In the genomic region with DNA sequence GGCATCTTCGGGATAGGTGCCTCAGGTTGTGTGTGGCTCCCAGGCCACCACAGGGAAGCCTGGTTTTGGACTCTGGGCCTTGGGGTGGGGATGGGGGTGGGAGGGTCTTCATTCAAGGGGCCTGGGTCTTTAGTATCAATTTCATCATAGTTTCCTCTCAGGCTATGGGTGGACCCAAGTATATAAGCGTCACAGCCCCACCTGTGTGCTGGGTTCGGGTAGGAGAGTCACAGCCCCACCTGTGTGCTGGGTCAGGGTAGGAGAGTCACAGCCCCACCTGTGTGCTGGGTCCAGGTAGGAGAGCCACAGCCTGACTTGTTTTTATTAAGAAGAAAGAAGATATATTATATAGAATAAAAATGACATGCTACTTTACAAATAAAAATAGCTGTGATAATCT, we compare ENCODE assay signal across 30 cellular contexts.
"Had no signal": no experiment of that assay in that cellular context is flagged by ENCODE, and none has a peak within 500 bp of the region (broad histone marks: within the 10 kb centered on the region; RNA-seq: fewer than 3 reads in every experiment).

No MANE protein-coding gene starts in this region.

- H3K36me3 ChIP-seq: adrenal gland, colonic mucosa, WERI-Rb-1 had no signal

- H3K9me3 ChIP-seq: adrenal gland, body of pancreas, colonic mucosa had no signal

- H3K4me1 Mint-ChIP-seq: activated B cell treated with CpG ODN at 0.5 μM for 24 hours; activated naive CD4-positive, alpha-beta T cell treated with anti-CD3 and anti-CD28 coated beads, Interleukin-2, amount 50 U/mL, for 24 hours; activated naive CD8-positive, alpha-beta T cell treated with anti-CD3 and anti-CD28 coated beads for 36 hours; activated naive CD8-positive, alpha-beta T cell treated with anti-CD3 and anti-CD28 coated beads, Interleukin-2, amount 50 U/mL, for 24 hours; endodermal cell; T-helper 17 cell had no signal

- H3K4me1 ChIP-seq: adrenal gland, body of pancreas, colonic mucosa had no signal

- H3K27me3 ChIP-seq: adrenal gland, body of pancreas, colonic mucosa had no signal

- H3K4me3 Mint-ChIP-seq: activated B cell treated with CpG ODN at 0.5 μM for 24 hours; activated CD8-positive, alpha-beta T cell treated with anti-CD3 and anti-CD28 coated beads for 36 hours; activated naive CD4-positive, alpha-beta T cell treated with anti-CD3 and anti-CD28 coated beads for 36 hours; activated naive CD4-positive, alpha-beta T cell treated with anti-CD3 and anti-CD28 coated beads, Interleukin-2, amount 50 U/mL, for 24 hours; activated naive CD8-positive, alpha-beta T cell treated with anti-CD3 and anti-CD28 coated beads for 36 hours; activated naive CD8-positive, alpha-beta T cell treated with anti-CD3 and anti-CD28 coated beads, Interleukin-2, amount 50 U/mL, for 24 hours; activated T-helper 1 cell treated with anti-CD3 and anti-CD28 coated beads, Interleukin-12 subunit alpha, Interleukin-12 subunit beta, Interleukin-2, Interleukin-4 antibody, amounts not matched to agents 30 ng/mL and 10 ng/mL and 1 ng/mL, durations not matched to agents 14 hours and 24 hours and 36 hours; endodermal cell; T-helper 17 cell; T-helper 2 cell treated with Interferon-gamma antibody and Interleukin-4, amounts not matched to agents 5 μg/mL and 100 μg/mL, for 36 hours had no signal

- H3K36me3 Mint-ChIP-seq: activated naive CD4-positive, alpha-beta T cell treated with anti-CD3 and anti-CD28 coated beads, Interleukin-2, amount 50 U/mL, for 24 hours; activated naive CD8-positive, alpha-beta T cell treated with anti-CD3 and anti-CD28 coated beads for 36 hours had no signal

- H3K27ac Mint-ChIP-seq: activated B cell treated with CpG ODN at 0.5 μM for 24 hours; activated CD8-positive, alpha-beta T cell treated with anti-CD3 and anti-CD28 coated beads for 36 hours; activated naive CD4-positive, alpha-beta T cell treated with anti-CD3 and anti-CD28 coated beads for 36 hours; activated naive CD4-positive, alpha-beta T cell treated with anti-CD3 and anti-CD28 coated beads, Interleukin-2, amount 50 U/mL, for 24 hours; activated naive CD8-positive, alpha-beta T cell treated with anti-CD3 and anti-CD28 coated beads for 36 hours; activated naive CD8-positive, alpha-beta T cell treated with anti-CD3 and anti-CD28 coated beads, Interleukin-2, amount 50 U/mL, for 24 hours; activated T-helper 1 cell treated with anti-CD3 and anti-CD28 coated beads, Interleukin-12 subunit alpha, Interleukin-12 subunit beta, Interleukin-2, Interleukin-4 antibody, amounts not matched to agents 30 ng/mL and 10 ng/mL and 1 ng/mL, durations not matched to agents 14 hours and 24 hours and 36 hours; activated T-helper 2 cell treated with anti-CD3 and anti-CD28 coated beads, Interferon-gamma antibody, Interleukin-2, Interleukin-4, amounts not matched to agents 10 μg/mL and 5 μg/mL and 100 μg/mL, durations not matched to agents 14 hours and 24 hours and 36 hours; endodermal cell; T-helper 17 cell; T-helper 2 cell treated with Interferon-gamma antibody and Interleukin-4, amounts not matched to agents 5 μg/mL and 100 μg/mL, for 36 hours had no signal

- H3K9me3 Mint-ChIP-seq: activated T-helper 1 cell treated with anti-CD3 and anti-CD28 coated beads, Interleukin-12 subunit alpha, Interleukin-12 subunit beta, Interleukin-2, Interleukin-4 antibody, amounts not matched to agents 30 ng/mL and 10 ng/mL and 1 ng/mL, durations not matched to agents 14 hours and 24 hours and 36 hours; activated T-helper 2 cell treated with anti-CD3 and anti-CD28 coated beads, Interferon-gamma antibody, Interleukin-2, Interleukin-4, amounts not matched to agents 10 μg/mL and 5 μg/mL and 100 μg/mL, durations not matched to agents 14 hours and 24 hours and 36 hours; endodermal cell; T-helper 2 cell treated with Interferon-gamma antibody and Interleukin-4, amounts not matched to agents 5 μg/mL and 100 μg/mL, for 36 hours had no signal

- ATAC-seq: activated CD4-positive, CD25-positive, alpha-beta regulatory T cell treated with anti-CD3 and anti-CD28 coated beads, Interleukin-2, amount 50 U/mL, for 24 hours; activated CD8-positive, alpha-beta T cell treated with anti-CD3 and anti-CD28 coated beads for 36 hours; body of pancreas; esophagus mucosa; T-helper 17 cell had no signal

- H3K4me3 ChIP-seq: adrenal gland, body of pancreas, colonic mucosa had no signal

- FAIRE-seq: frontal cortex had no signal

- H3K27ac ChIP-seq: adrenal gland, body of pancreas, colonic mucosa, WERI-Rb-1 had no signal

- DNase-seq: activated B cell treated with CpG ODN at 0.5 μM for 24 hours; activated CD4-positive, alpha-beta T cell treated with anti-CD3 and anti-CD28 coated beads for 48 hours; activated CD4-positive, alpha-beta T cell treated with anti-CD3 and anti-CD28 coated beads, Interleukin-2, amount 50 U/mL, for 1 hour; activated CD4-positive, alpha-beta T cell treated with anti-CD3 and anti-CD28 coated beads, Interleukin-2, amount 50 U/mL, for 48 hours; activated CD8-positive, alpha-beta T cell treated with anti-CD3 and anti-CD28 coated beads for 36 hours; activated effector memory CD4-positive, alpha-beta T cell treated with anti-CD3 and anti-CD28 coated beads, Interleukin-2, amount 50 U/mL, for 16 hours; activated naive CD4-positive, alpha-beta T cell treated with anti-CD3 and anti-CD28 coated beads for 36 hours; activated naive CD8-positive, alpha-beta T cell treated with anti-CD3 and anti-CD28 coated beads for 36 hours; activated naive CD8-positive, alpha-beta T cell treated with anti-CD3 and anti-CD28 coated beads, Interleukin-2, amount 50 U/mL, for 24 hours; activated T-cell treated with anti-CD3 and anti-CD28 coated beads, Interleukin-2, amount 50 U/mL, for 1 hour; activated T-cell treated with anti-CD3 and anti-CD28 coated beads, Interleukin-2, amount 50 U/mL, for 48 hours; body of pancreas; central memory CD4-positive, alpha-beta T cell; cerebellar nuclear complex; colonic mucosa; effector memory CD4-positive, alpha-beta T cell; foreskin fibroblast; T-helper 1 cell; T-helper 17 cell; T1000; WERI-Rb-1 had no signal
